ENCODE assay signal across 9 cellular contexts in genomic region chr2:160427629-160428424, GRCh38.
DNase-seq lines count a peak whose midpoint lies in the region; ATAC-seq and TF ChIP-seq lines count a peak whose summit lies in the region.
"Had no signal": no experiment of that assay in that cellular context is flagged by ENCODE, and none has a peak within 500 bp of the region (broad histone marks: within the 10 kb centered on the region; RNA-seq: fewer than 3 reads in every experiment).

No MANE protein-coding gene starts in this region.

- POLR2A ChIA-PET in CD4-positive, alpha-beta memory T cell (lab: Charles Lee; ENCODE audit: partially characterized antibody), result interaction anchor here (0.6 to 4.3 kb wide), 17 partner anchors 8 to 812 kb away, joined by 3 to 52 read pairs (median 5); partner anchors contain the start of gene RBMS1

- peaks cover 53% of the 10 kb centered on the region for H3K4me1 ChIP-seq in CD4-positive, alpha-beta memory T cell (ENCODE audit: insufficient read depth, low read length)
- peaks cover 63% of the 10 kb centered on the region for H3K4me1 ChIP-seq in left ventricle myocardium inferior

- peak; percentile 80 for ATAC-seq in GM21737 (IDR thresholded peaks at IDR 0.05; ENCODE audit: unreplicated experiment)
- ATAC-seq in stimulated activated naive CD8-positive, alpha-beta T cell treated with anti-CD3 and anti-CD28 coated beads, Interleukin-15, Interleukin-2, amounts not matched to agents 100 U/mL and 50 U/mL, for 24 hours, result peak; percentile 69

- intact Hi-C loops in CD4-positive, alpha-beta memory T cell (cut with micrococcal nuclease), result loop anchor here (1.0 to 2.0 kb wide), 6 partner anchors 22 to 567 kb away; partner anchors contain the start of gene RBMS1
- intact Hi-C loops in left ventricle myocardium inferior (cut with micrococcal nuclease), result loop anchor here (10.0 kb wide), 1 partner anchor 57 kb away; no protein-coding TSS in a partner anchor

- H3K27ac Mint-ChIP-seq in CD4-positive, alpha-beta memory T cell, result peak overlapping the region; percentile 84 to 92 (median 90)

- peaks cover 0 to 5% (median 1%) of the 10 kb centered on the region in 8 donors for H3K9me3 Mint-ChIP-seq in CD4-positive, alpha-beta memory T cell

- CTCF ChIA-PET in CD4-positive, alpha-beta memory T cell (lab: Charles Lee; ENCODE audit: partially characterized antibody), result interaction anchor here (1.0 to 4.5 kb wide), 17 partner anchors 9 to 566 kb away, joined by 3 to 42 read pairs (median 8); no protein-coding TSS in a partner anchor

- no peaks in the 10 kb centered on the region for H3K27me3 Mint-ChIP-seq in CD4-positive, alpha-beta memory T cell

- H3K36me3 ChIP-seq in CD4-positive, alpha-beta memory T cell (ENCODE audit: insufficient read depth, low read length), result no peaks in the 10 kb centered on the region
- H3K36me3 ChIP-seq in left ventricle myocardium inferior, result peaks cover 16% of the 10 kb centered on the region

- H3K4me1 Mint-ChIP-seq in CD4-positive, alpha-beta memory T cell, result peaks cover 44 to 77% (median 61%) of the 10 kb centered on the region in 4 donors

- no peaks in the 10 kb centered on the region for H3K27me3 ChIP-seq in CD4-positive, alpha-beta memory T cell (ENCODE audit: insufficient read depth, low read length)
- no peaks in the 10 kb centered on the region for H3K27me3 ChIP-seq in left ventricle myocardium inferior (ENCODE audit: low read depth)

- H3K36me3 Mint-ChIP-seq in CD4-positive, alpha-beta memory T cell, result peaks cover 17 to 25% of the 10 kb centered on the region in 2 donors

- DNase-seq in CD4-positive, alpha-beta memory T cell, result peak; percentile 60 to 80 (median 65)
- DNase-seq in MV-4-11 (lab: John Stamatoyannopoulos, UW) (peak; percentile 75), left ventricle myocardium inferior (no peak), NCI-H1092 treated with DMSO at 0.1 percent for 48 hours (lab: John Stamatoyannopoulos, UW) (no peak), NCI-H2196 treated with DMSO at 0.1 percent for 48 hours (lab: John Stamatoyannopoulos, UW; ENCODE audit: unreplicated experiment) (no peak)
- peak; percentile 14 for DNase-seq in activated T-helper 9 cell treated with anti-CD3 and anti-CD28 coated beads, Interleukin-2, amount 50 U/mL, for 16 hours (ENCODE audit: low read depth)
- DNase-seq in stimulated activated naive CD8-positive, alpha-beta T cell treated with anti-CD3 and anti-CD28 coated beads, Interleukin-15, Interleukin-2, amounts not matched to agents 100 U/mL and 50 U/mL, for 24 hours, result peak; percentile 54

- peak overlapping the region in 1 of 2 donors; percentile 27 for H3K4me3 ChIP-seq in CD4-positive, alpha-beta memory T cell (ENCODE audit: low read length in 2 of 2)
- H3K4me3 ChIP-seq in left ventricle myocardium inferior, result peak overlapping the region; percentile 34
- H3K4me3 ChIP-seq: lung had no signal

- peak overlapping the region; percentile 66 to 87 (median 84) for H3K4me3 Mint-ChIP-seq in CD4-positive, alpha-beta memory T cell

- peak overlapping the region; percentile 44 for H3K27ac ChIP-seq in CD4-positive, alpha-beta memory T cell (ENCODE audit: low read depth, low read length)
- peak overlapping the region; percentile 78 for H3K27ac ChIP-seq in left ventricle myocardium inferior (replicated peaks)

- H3K9me3 ChIP-seq in CD4-positive, alpha-beta memory T cell (ENCODE audit: control insufficient read depth in 1 of 2, low read length in 2 of 2), result no peaks in the 10 kb centered on the region
- peaks cover 10% of the 10 kb centered on the region for H3K9me3 ChIP-seq in left ventricle myocardium inferior (replicated peaks)

- no peak for TF ChIP-seq CTCF in left ventricle myocardium inferior (IDR thresholded peaks at IDR 0.05; ENCODE audit: borderline replicate concordance)

Comparison
In these comparisons a context has a peak if more than half of its experiments do, and no peak if none do; other contexts are left out.
1. DNase-seq: peak in CD4-positive, alpha-beta memory T cell (5 of 5), MV-4-11 (single experiment), activated T-helper 9 cell treated with anti-CD3 and anti-CD28 coated beads, Interleukin-2, amount 50 U/mL, for 16 hours (single experiment) and stimulated activated naive CD8-positive, alpha-beta T cell treated with anti-CD3 and anti-CD28 coated beads, Interleukin-15, Interleukin-2, amounts not matched to agents 100 U/mL and 50 U/mL, for 24 hours (single experiment); none in left ventricle myocardium inferior (single experiment), NCI-H1092 treated with DMSO at 0.1 percent for 48 hours (single experiment) and NCI-H2196 treated with DMSO at 0.1 percent for 48 hours (single experiment).